Comparison of ENCODE assay signal across 1 cellular context in genomic region chr7:75896803-75897327, GRCh38.
TF ChIP-seq lines count a peak whose summit lies in the region.

No MANE protein-coding gene starts in this region.

TF ChIP-seq in HepG2, 621 proteins besides CTCF, POLR2A, EP300 and RAD21 (continued from another document and continues in another):
- TF ChIP-seq ARID4A (CRISPR knock-in tag; IDR thresholded peaks at IDR 0.05; ENCODE audit: borderline replicate concordance) (peak; percentile 31; the same call in 1 of the 2 replicates), TMF1 (CRISPR knock-in tag; IDR thresholded peaks at IDR 0.05; ENCODE audit: low read depth) (no peak), DRAP1 (CRISPR knock-in tag; IDR thresholded peaks at IDR 0.05) (peak; percentile 40), SMAD1 (CRISPR knock-in tag; IDR thresholded peaks at IDR 0.05; ENCODE audit: borderline replicate concordance, low read depth) (no peak), ZFX (CRISPR knock-in tag; IDR thresholded peaks at IDR 0.05; ENCODE audit: low read depth) (peak; percentile 65), ZNF142 (CRISPR knock-in tag; IDR thresholded peaks at IDR 0.05) (0 out of 2 replicates have a peak, but pooled peaks have one; percentile 50), FOXC1 (CRISPR knock-in tag; IDR thresholded peaks at IDR 0.05; ENCODE audit: borderline replicate concordance) (no peak), ZNF543 (CRISPR knock-in tag; IDR thresholded peaks at IDR 0.05) (no peak), RBM22 (optimal IDR thresholded peaks at IDR 0.05; ENCODE audit: low read length) (no peak), ZBTB34 (CRISPR knock-in tag; IDR thresholded peaks at IDR 0.05) (no peak), ZBTB1 (CRISPR knock-in tag; IDR thresholded peaks at IDR 0.05; ENCODE audit: borderline replicate concordance) (no peak), PCBP1 (IDR thresholded peaks at IDR 0.05; ENCODE audit: borderline replicate concordance, low read depth, low read length) (no peak), ZZZ3 (CRISPR knock-in tag; IDR thresholded peaks at IDR 0.05; ENCODE audit: borderline replicate concordance) (no peak), ZNF850 (CRISPR knock-in tag; conservative IDR thresholded peaks at IDR 0.05) (no peak), ZNF264 (CRISPR knock-in tag; IDR thresholded peaks at IDR 0.05) (no peak), KIAA2018 (CRISPR knock-in tag; IDR thresholded peaks at IDR 0.05; ENCODE audit: borderline replicate concordance) (no peak), JUN (CRISPR knock-in tag; IDR thresholded peaks at IDR 0.05) (no peak), KDM4B (CRISPR knock-in tag; IDR thresholded peaks at IDR 0.05) (no peak), BRCA1 (CRISPR knock-in tag; IDR thresholded peaks at IDR 0.05) (no peak), NFIB (CRISPR knock-in tag; IDR thresholded peaks at IDR 0.05; ENCODE audit: borderline replicate concordance) (no peak), RFX1 (IDR thresholded peaks at IDR 0.05) (no peak), MTF2 (CRISPR knock-in tag; IDR thresholded peaks at IDR 0.05; ENCODE audit: borderline replicate concordance) (no peak), ZNF337 (CRISPR knock-in tag; IDR thresholded peaks at IDR 0.05; ENCODE audit: borderline replicate concordance, low read depth) (no peak), ZNF280D (CRISPR knock-in tag; IDR thresholded peaks at IDR 0.05) (0 out of 2 replicates have a peak, but pooled peaks have one; percentile 17), HNRNPUL1 (IDR thresholded peaks at IDR 0.05; ENCODE audit: low read depth, low read length) (no peak), RFXAP (CRISPR knock-in tag; IDR thresholded peaks at IDR 0.05; ENCODE audit: borderline replicate concordance) (no peak), ZNF24 (IDR thresholded peaks at IDR 0.05) (no peak), MBD4 (IDR thresholded peaks at IDR 0.05; ENCODE audit: borderline replicate concordance, low read length) (no peak), ZNF724P (CRISPR knock-in tag; IDR thresholded peaks at IDR 0.05; ENCODE audit: borderline replicate concordance) (0 out of 2 replicates have a peak, but pooled peaks have one; percentile 65), FUBP1 (CRISPR knock-in tag; IDR thresholded peaks at IDR 0.05; ENCODE audit: borderline replicate concordance) (no peak), EED (CRISPR knock-in tag; IDR thresholded peaks at IDR 0.05) (no peak)
